32 cellular contexts compared by ENCODE assay signal in genomic region chr1:215730600-215730999, GRCh38.
"Had no signal": no experiment of that assay in that cellular context is flagged by ENCODE, and none has a peak within 500 bp of the region (broad histone marks: within the 10 kb centered on the region; RNA-seq: fewer than 3 reads in every experiment).

No MANE protein-coding gene starts in this region.

- FAIRE-seq: astrocyte, bronchial epithelial cell, colon had no signal

- H3K4me1 ChIP-seq: gastroesophageal sphincter, heart right ventricle had no signal

- H3K4me3 ChIP-seq: gastroesophageal sphincter, heart right ventricle, hepatocyte had no signal

- H3K4me2 ChIP-seq: hepatocyte had no signal

- H3K36me3 ChIP-seq: brain microvascular endothelial cell, gastroesophageal sphincter, heart right ventricle, WERI-Rb-1 had no signal

- DNase-seq: activated B cell treated with CpG ODN at 0.5 μM for 24 hours; activated CD4-positive, alpha-beta T cell treated with anti-CD3 and anti-CD28 coated beads for 48 hours; activated CD4-positive, alpha-beta T cell treated with anti-CD3 and anti-CD28 coated beads, Interleukin-2, amount 50 U/mL, for 1 hour; activated CD4-positive, alpha-beta T cell treated with anti-CD3 and anti-CD28 coated beads, Interleukin-2, amount 50 U/mL, for 48 hours; activated CD8-positive, alpha-beta memory T cell treated with anti-CD3 and anti-CD28 coated beads for 24 hours; activated CD8-positive, alpha-beta T cell treated with anti-CD3 and anti-CD28 coated beads for 36 hours; activated effector memory CD4-positive, alpha-beta T cell treated with Interleukin-2 at 50 U/mL for 16 hours; activated gamma-delta T cell treated with Interleukin-2 at 50 U/mL for 16 hours; activated naive CD4-positive, alpha-beta T cell treated with anti-CD3 and anti-CD28 coated beads, Interleukin-2, amount 50 U/mL, for 16 hours; activated naive CD4-positive, alpha-beta T cell treated with Interleukin-2 at 50 U/mL for 16 hours; activated T-cell treated with anti-CD3 and anti-CD28 coated beads, Interleukin-2, amount 50 U/mL, for 4 hours; amniotic stem cell; anterior cingulate cortex; brain microvascular endothelial cell; cortex of kidney; dermis blood vessel endothelial cell; effector CD4-positive, alpha-beta T cell; effector memory CD8-positive, alpha-beta T cell; foreskin melanocyte; heart right ventricle; T-helper 17 cell; T1000; WERI-Rb-1 had no signal

- ATAC-seq: activated CD4-positive, CD25-positive, alpha-beta regulatory T cell treated with anti-CD3 and anti-CD28 coated beads, Interleukin-2, amount 50 U/mL, for 24 hours; activated CD8-positive, alpha-beta T cell treated with anti-CD3 and anti-CD28 coated beads for 36 hours; activated T-cell treated with anti-CD3 and anti-CD28 coated beads, Interleukin-2, amount 50 U/mL, for 4 hours; activated T-helper 17 cell treated with anti-CD3 and anti-CD28 coated beads, Interleukin-2, amount 50 U/mL, for 72 hours; effector memory CD8-positive, alpha-beta T cell; esophagus mucosa; gastroesophageal sphincter; heart right ventricle; T-helper 17 cell had no signal

- H3K27me3 ChIP-seq: brain microvascular endothelial cell, gastroesophageal sphincter, heart right ventricle, hepatocyte had no signal

- H3K79me2 ChIP-seq: hepatocyte had no signal

- H3K27ac ChIP-seq: brain microvascular endothelial cell, epithelial cell of prostate, gastroesophageal sphincter, heart right ventricle, hepatocyte, WERI-Rb-1 had no signal

- H2AFZ ChIP-seq: hepatocyte had no signal
